In the genomic region with DNA sequence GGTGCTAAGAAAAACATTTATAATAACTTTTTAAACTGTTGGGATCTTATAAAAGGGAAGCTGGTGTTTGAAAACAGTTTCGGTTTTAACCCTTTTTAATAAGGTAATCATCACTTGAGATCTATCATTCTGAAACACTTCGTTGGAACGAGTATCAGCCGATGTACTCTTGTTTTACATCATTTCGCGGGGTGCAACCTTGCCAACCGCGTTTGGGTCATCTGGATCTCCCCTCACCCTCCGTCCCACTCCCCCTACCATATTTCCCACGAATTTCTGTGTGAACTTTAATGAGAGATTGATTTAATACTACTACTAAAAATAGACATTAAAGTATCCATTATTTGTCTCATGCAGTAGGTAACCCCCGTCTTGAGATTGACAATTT, we compare ENCODE assay signal across 1 cellular context.
TF ChIP-seq lines count a peak whose summit lies in the region.

No MANE protein-coding gene starts in this region.

TF ChIP-seq in GM23338, 12 proteins besides CTCF, POLR2A, EP300 and RAD21 (continued from another document):
- TF ChIP-seq ETS1 (IDR thresholded peaks at IDR 0.05) = no peak
